11 cellular contexts compared by ENCODE assay signal in genomic region chr1:11729498-11730428, GRCh38. TPM values are rescaled to one million over a fixed set of nuclear protein-coding genes. Genes with fewer than 3 reads are reported as not detected.
A peak's percentile ranks its signal among the peaks of the same experiment; 100 is the strongest.
DNase-seq lines count a peak whose midpoint lies in the region; ATAC-seq, FAIRE-seq and TF ChIP-seq lines count a peak whose summit lies in the region.
"Had no signal": no experiment of that assay in that cellular context is flagged by ENCODE, and none has a peak within 500 bp of the region (broad histone marks: within the 10 kb centered on the region; RNA-seq: fewer than 3 reads in every experiment).

No MANE protein-coding gene starts in this region.

- no peaks in the 10 kb centered on the region for H3K9me3 Mint-ChIP-seq in CD4-positive, CD25-positive, alpha-beta regulatory T cell
- H3K9me3 Mint-ChIP-seq in activated T-helper 2 cell treated with anti-CD3 and anti-CD28 coated beads, Interferon-gamma antibody, Interleukin-2, Interleukin-4, amounts not matched to agents 10 μg/mL and 5 μg/mL and 100 μg/mL, durations not matched to agents 14 hours and 24 hours and 36 hours = no peaks in the 10 kb centered on the region

- H3K27ac Mint-ChIP-seq in CD4-positive, CD25-positive, alpha-beta regulatory T cell = peak overlapping the region; percentile 69 to 92 (median 79)
- H3K27ac Mint-ChIP-seq in activated T-helper 2 cell treated with anti-CD3 and anti-CD28 coated beads, Interferon-gamma antibody, Interleukin-2, Interleukin-4, amounts not matched to agents 10 μg/mL and 5 μg/mL and 100 μg/mL, durations not matched to agents 14 hours and 24 hours and 36 hours = no peak overlapping the region

- ATAC-seq in CD4-positive, CD25-positive, alpha-beta regulatory T cell (ENCODE audit: low read depth in 2 of 2) = no peak
- peak; percentile 14 for ATAC-seq in mucosa of descending colon

- peaks cover 6 to 66% (median 32%) of the 10 kb centered on the region in 4 donors for H3K4me1 Mint-ChIP-seq in CD4-positive, CD25-positive, alpha-beta regulatory T cell
- peaks cover 36% of the 10 kb centered on the region for H3K4me1 Mint-ChIP-seq in activated T-helper 2 cell treated with anti-CD3 and anti-CD28 coated beads, Interferon-gamma antibody, Interleukin-2, Interleukin-4, amounts not matched to agents 10 μg/mL and 5 μg/mL and 100 μg/mL, durations not matched to agents 14 hours and 24 hours and 36 hours (ENCODE audit: low read depth)

- H3K4me3 Mint-ChIP-seq in CD4-positive, CD25-positive, alpha-beta regulatory T cell = peak overlapping the region; percentile 66 to 91 (median 86)
- H3K4me3 Mint-ChIP-seq in activated T-helper 2 cell treated with anti-CD3 and anti-CD28 coated beads, Interferon-gamma antibody, Interleukin-2, Interleukin-4, amounts not matched to agents 10 μg/mL and 5 μg/mL and 100 μg/mL, durations not matched to agents 14 hours and 24 hours and 36 hours (ENCODE audit: low read depth) = peak overlapping the region; percentile 55

- no peak for FAIRE-seq in kidney (lab: Jason Lieb, UNC)
- FAIRE-seq in frontal cortex (lab: Jason Lieb, UNC) = no peak
- FAIRE-seq: islet of Langerhans had no signal

- no peaks in the 10 kb centered on the region for H3K27me3 Mint-ChIP-seq in CD4-positive, CD25-positive, alpha-beta regulatory T cell
- H3K27me3 Mint-ChIP-seq in activated T-helper 2 cell treated with anti-CD3 and anti-CD28 coated beads, Interferon-gamma antibody, Interleukin-2, Interleukin-4, amounts not matched to agents 10 μg/mL and 5 μg/mL and 100 μg/mL, durations not matched to agents 14 hours and 24 hours and 36 hours (ENCODE audit: low read depth) = no peaks in the 10 kb centered on the region

- no peaks in the 10 kb centered on the region for H3K36me3 ChIP-seq in CD4-positive, CD25-positive, alpha-beta regulatory T cell (ENCODE audit: control insufficient read depth, insufficient read depth, low read length)
- H3K36me3 ChIP-seq in HUES48 (ENCODE audit: control insufficient read depth, insufficient read depth, low read length) = no peaks in the 10 kb centered on the region
- H3K36me3 ChIP-seq in mucosa of descending colon (ENCODE audit: low read depth) = no peaks in the 10 kb centered on the region
- H3K36me3 ChIP-seq in kidney (ENCODE audit: control insufficient read depth in 1 of 2, insufficient read depth in 2 of 2, low read length in 2 of 2) = no peaks in the 10 kb centered on the region

- peaks cover 45% of the 10 kb centered on the region for H3K4me1 ChIP-seq in CD4-positive, CD25-positive, alpha-beta regulatory T cell (ENCODE audit: control insufficient read depth, insufficient read depth, low read length, poor library complexity, severe bottlenecking)
- H3K4me1 ChIP-seq in HUES48 (ENCODE audit: control insufficient read depth, insufficient read depth, low read length) (peaks cover 35% of the 10 kb centered on the region), mucosa of descending colon (ENCODE audit: low read depth) (peaks cover 18% of the 10 kb centered on the region), kidney (ENCODE audit: control insufficient read depth in 1 of 2, insufficient read depth in 1 of 2, low read depth in 1 of 2, low read length in 2 of 2) (peaks cover 0 to 11% of the 10 kb centered on the region in 2 donors)

- intact Hi-C loops in activated T-helper 2 cell treated with anti-CD3 and anti-CD28 coated beads, Interferon-gamma antibody, Interleukin-2, Interleukin-4, amounts not matched to agents 10 μg/mL and 5 μg/mL and 100 μg/mL, durations not matched to agents 14 hours and 24 hours and 36 hours (cut with micrococcal nuclease) = no loop called here
- intact Hi-C loops in mucosa of descending colon (cut with DNase I, micrococcal nuclease) = loop anchor here in 1 of 2 donors (10.0 kb wide), 1 partner anchor 75 kb away; the partner anchor contains the start of genes FBXO2 and FBXO44
- intact Hi-C loops in kidney (cut with DNase I) = no loop called here

- DNase-seq in CD4-positive, CD25-positive, alpha-beta regulatory T cell = no peak
- no peak for DNase-seq in activated T-helper 2 cell treated with anti-CD3 and anti-CD28 coated beads, Interferon-gamma antibody, Interleukin-2, Interleukin-4, amounts not matched to agents 10 μg/mL and 5 μg/mL and 100 μg/mL, durations not matched to agents 14 hours and 24 hours and 36 hours (ENCODE audit: low spot score)
- peak in 2 of 3 donors; percentile 41 to 58 for DNase-seq in mucosa of descending colon
- no peak for DNase-seq in kidney
- DNase-seq in NCI-H2081 treated with DMSO at 0.1 percent for 48 hours (lab: John Stamatoyannopoulos, UW) = no peak
- DNase-seq in NCI-H1694 treated with DMSO at 0.1 percent for 48 hours (lab: John Stamatoyannopoulos, UW) = no peak
- DNase-seq in frontal cortex (ENCODE audit: low spot score in 2 of 2) = no peak
- DNase-seq: stimulated activated CD4-positive, alpha-beta T cell treated with anti-CD3 and anti-CD28 coated beads, Interleukin-2, amount 100 ng/mL, for 48 hours had no signal

- no peaks in the 10 kb centered on the region for H3K27me3 ChIP-seq in CD4-positive, CD25-positive, alpha-beta regulatory T cell (ENCODE audit: control insufficient read depth, insufficient read depth, low read length)
- H3K27me3 ChIP-seq in HUES48 (ENCODE audit: control insufficient read depth, insufficient read depth, low read length) = no peaks in the 10 kb centered on the region

- H3K9ac ChIP-seq in HUES48 (ENCODE audit: low read depth, low read length) (no peak overlapping the region), kidney (ENCODE audit: low read length in 2 of 2) (no peak overlapping the region)

- H3K4me3 ChIP-seq in CD4-positive, CD25-positive, alpha-beta regulatory T cell (ENCODE audit: low read depth, low read length) = peak overlapping the region; percentile 70
- H3K4me3 ChIP-seq in HUES48 (ENCODE audit: low read depth, low read length) (no peak overlapping the region), mucosa of descending colon (no peak overlapping the region), kidney (ENCODE audit: low read length in 2 of 2) (no peak overlapping the region)

- H3K9me3 ChIP-seq in CD4-positive, CD25-positive, alpha-beta regulatory T cell (ENCODE audit: control insufficient read depth in 2 of 2, low read length in 2 of 2) = no peaks in the 10 kb centered on the region
- H3K9me3 ChIP-seq in HUES48 (ENCODE audit: control insufficient read depth, insufficient read depth, low read length) = no peaks in the 10 kb centered on the region
- H3K9me3 ChIP-seq in mucosa of descending colon = no peaks in the 10 kb centered on the region
- no peaks in the 10 kb centered on the region for H3K9me3 ChIP-seq in kidney (ENCODE audit: control insufficient read depth in 1 of 2, low read length in 2 of 2)

- H3K36me3 Mint-ChIP-seq in CD4-positive, CD25-positive, alpha-beta regulatory T cell = no peaks in the 10 kb centered on the region
- no peaks in the 10 kb centered on the region for H3K36me3 Mint-ChIP-seq in activated T-helper 2 cell treated with anti-CD3 and anti-CD28 coated beads, Interferon-gamma antibody, Interleukin-2, Interleukin-4, amounts not matched to agents 10 μg/mL and 5 μg/mL and 100 μg/mL, durations not matched to agents 14 hours and 24 hours and 36 hours (ENCODE audit: low read depth)

- TF ChIP-seq CTCF in mucosa of descending colon (IDR thresholded peaks at IDR 0.05) (no peak), kidney (IDR thresholded peaks at IDR 0.05; ENCODE audit: borderline replicate concordance, extremely low read depth, insufficient read depth) (no peak)

- peak overlapping the region; percentile 64 for H3K27ac ChIP-seq in CD4-positive, CD25-positive, alpha-beta regulatory T cell (ENCODE audit: insufficient read depth, low read length, poor library complexity, severe bottlenecking)
- H3K27ac ChIP-seq in HUES48 (ENCODE audit: low read depth, low read length) (peak overlapping the region; percentile 3), kidney (ENCODE audit: low read depth in 2 of 2, low read length in 2 of 2) (no peak overlapping the region)

RNA-seq across cellular contexts. Expression of gene AGTRAP, which starts 6.2 kb away (rescaled TPM):
- total RNA-seq in CD4-positive, CD25-positive, alpha-beta regulatory T cell = 25.2 TPM
- 100 to 1,000 TPM in 1 of 4 donors, 10 to 100 TPM in 3; 65.1 to 113 (median 78.0) TPM for polyA plus RNA-seq in CD4-positive, CD25-positive, alpha-beta regulatory T cell
- total RNA-seq in activated T-helper 2 cell treated with anti-CD3 and anti-CD28 coated beads, Interferon-gamma antibody, Interleukin-2, Interleukin-4, amounts not matched to agents 10 μg/mL and 5 μg/mL and 100 μg/mL, durations not matched to agents 14 hours and 24 hours and 36 hours = 8.6 and 9.7 TPM in 2 replicates
- 10 to 100 TPM; 11.8 to 23.4 (median 22.6) TPM for total RNA-seq in mucosa of descending colon
- total RNA-seq in kidney = 66.1 TPM
- 140 TPM for polyA plus RNA-seq in kidney (ENCODE audit: insufficient read depth, low read depth, low replicate concordance)
- total RNA-seq in frontal cortex = 2.4 TPM

RNA-seq across cellular contexts. Expression of gene C1orf167, which starts 32.2 kb away (rescaled TPM):
- total RNA-seq in CD4-positive, CD25-positive, alpha-beta regulatory T cell = not detected
- 1 to 10 TPM in 2 of 4 donors, under 1 TPM in 1, not detected in 1; 0.61 to 1.3 (median 1.0) TPM for polyA plus RNA-seq in CD4-positive, CD25-positive, alpha-beta regulatory T cell
- not detected in 2 replicates for total RNA-seq in activated T-helper 2 cell treated with anti-CD3 and anti-CD28 coated beads, Interferon-gamma antibody, Interleukin-2, Interleukin-4, amounts not matched to agents 10 μg/mL and 5 μg/mL and 100 μg/mL, durations not matched to agents 14 hours and 24 hours and 36 hours
- total RNA-seq in mucosa of descending colon (under 1 TPM in 1 of 3 donors, not detected in 2; 0.60 TPM), kidney (4.2 TPM), frontal cortex (not detected)
- polyA plus RNA-seq in kidney (ENCODE audit: insufficient read depth, low read depth, low replicate concordance) = 1.9 TPM
- total RNA-seq: H4 had no signal

RNA-seq across cellular contexts. Expression of gene DRAXIN, which starts 38.3 kb away (rescaled TPM):
- not detected for total RNA-seq in CD4-positive, CD25-positive, alpha-beta regulatory T cell
- polyA plus RNA-seq in CD4-positive, CD25-positive, alpha-beta regulatory T cell = under 1 TPM in 2 of 4 donors, not detected in 2; 0.06 to 0.11 TPM
- total RNA-seq in activated T-helper 2 cell treated with anti-CD3 and anti-CD28 coated beads, Interferon-gamma antibody, Interleukin-2, Interleukin-4, amounts not matched to agents 10 μg/mL and 5 μg/mL and 100 μg/mL, durations not matched to agents 14 hours and 24 hours and 36 hours = 0.07 TPM in 2 replicates
- total RNA-seq in mucosa of descending colon = under 1 TPM; 0.10 to 0.19 (median 0.17) TPM
- total RNA-seq in kidney = 0.28 TPM
- 0.17 TPM for polyA plus RNA-seq in kidney (ENCODE audit: insufficient read depth, low read depth, low replicate concordance)
- 137 TPM for total RNA-seq in frontal cortex
- total RNA-seq: H4 had no signal

RNA-seq across cellular contexts. Expression of gene MAD2L2, which starts 48.8 kb away (rescaled TPM):
- 28.7 TPM for total RNA-seq in CD4-positive, CD25-positive, alpha-beta regulatory T cell
- polyA plus RNA-seq in CD4-positive, CD25-positive, alpha-beta regulatory T cell = 10 to 100 TPM; 49.3 to 75.3 (median 55.3) TPM
- total RNA-seq in activated T-helper 2 cell treated with anti-CD3 and anti-CD28 coated beads, Interferon-gamma antibody, Interleukin-2, Interleukin-4, amounts not matched to agents 10 μg/mL and 5 μg/mL and 100 μg/mL, durations not matched to agents 14 hours and 24 hours and 36 hours = 77.1 and 78.0 TPM in 2 replicates
- total RNA-seq in mucosa of descending colon (10 to 100 TPM in 2 of 3 donors, 1 to 10 TPM in 1; 5.1 to 21.2 (median 16.3) TPM), kidney (36.8 TPM), frontal cortex (54.2 TPM)
- polyA plus RNA-seq in kidney (ENCODE audit: insufficient read depth, low read depth, low replicate concordance) = 51.7 TPM

Comparison
In these comparisons a context has a peak if more than half of its experiments do, and no peak if none do; other contexts are left out.
1. DNase-seq: peak in mucosa of descending colon (2 of 3); none in CD4-positive, CD25-positive, alpha-beta regulatory T cell (0 of 3), activated T-helper 2 cell treated with anti-CD3 and anti-CD28 coated beads, Interferon-gamma antibody, Interleukin-2, Interleukin-4, amounts not matched to agents 10 μg/mL and 5 μg/mL and 100 μg/mL, durations not matched to agents 14 hours and 24 hours and 36 hours (single experiment), kidney (single experiment), NCI-H2081 treated with DMSO at 0.1 percent for 48 hours (single experiment), NCI-H1694 treated with DMSO at 0.1 percent for 48 hours (single experiment) and frontal cortex (0 of 2).
2. H3K27ac ChIP-seq: peak in CD4-positive, CD25-positive, alpha-beta regulatory T cell (single experiment) and HUES48 (single experiment); none in kidney (0 of 2).
3. RNA of gene DRAXIN, which starts 38.3 kb away (total RNA-seq): 137 TPM in frontal cortex (single experiment); 0.28 TPM in kidney (single experiment), 0.10 to 0.19 TPM in mucosa of descending colon, 0.07 TPM in activated T-helper 2 cell treated with anti-CD3 and anti-CD28 coated beads, Interferon-gamma antibody, Interleukin-2, Interleukin-4, amounts not matched to agents 10 μg/mL and 5 μg/mL and 100 μg/mL, durations not matched to agents 14 hours and 24 hours and 36 hours and not detected in CD4-positive, CD25-positive, alpha-beta regulatory T cell (single experiment); every median in the first group is over 100 times any median in the second.